8 cellular contexts compared by ENCODE assay signal in the genomic region with DNA sequence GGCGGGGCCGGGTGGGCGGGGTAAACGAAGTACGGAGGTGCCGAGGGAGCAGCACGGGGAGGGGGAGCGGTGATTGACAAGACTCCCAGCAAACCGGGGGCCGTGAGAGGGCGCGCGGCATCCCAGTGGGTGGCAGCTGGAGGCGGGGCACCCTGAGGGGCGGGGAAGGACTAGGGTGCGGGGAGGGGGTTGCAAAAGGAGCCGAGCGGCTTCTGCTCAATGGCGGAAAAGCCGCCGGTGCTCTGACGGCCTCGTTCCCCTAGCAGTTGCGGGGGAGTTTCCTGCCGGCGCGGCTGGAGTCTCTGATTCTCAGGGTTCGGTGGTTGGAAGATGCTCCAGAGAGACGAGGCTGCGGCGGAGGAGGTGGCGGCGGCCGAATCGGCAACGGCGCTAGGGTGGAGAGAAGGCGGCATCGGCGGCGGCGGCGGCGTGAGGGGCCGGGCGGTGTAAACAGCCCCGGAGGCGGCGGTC. TPM values are rescaled to one million over a fixed set of nuclear protein-coding genes. Genes with fewer than 3 reads are reported as not detected.
DNase-seq lines count a peak whose midpoint lies in the region; ATAC-seq and TF ChIP-seq lines count a peak whose summit lies in the region.

PPM1B (plus strand) TSS at position 192 of the 471 bp plus-strand sequence. CDS start 32,325 bp downstream, outside the sequence.

- under 1% methylated on average over 49 of the region's 49 CpGs for WGBS in HUES64
- 0% methylated on average over 5 to 49 of the region's 49 CpGs for WGBS in endodermal cell (ENCODE audit: insufficient coverage in 1 of 2, insufficient read length in 1 of 2), 2 experiments

- CTCF ChIA-PET in activated CD8-positive, alpha-beta memory T cell treated with anti-CD3 and anti-CD28 coated beads for 36 hours (lab: Charles Lee) = interaction anchor here (0.6 to 1.4 kb wide), 2 partner anchors 82 to 124 kb away, joined by 3 read pairs; no protein-coding TSS in a partner anchor

- POLR2A ChIA-PET in activated CD8-positive, alpha-beta memory T cell treated with anti-CD3 and anti-CD28 coated beads for 36 hours (lab: Charles Lee) = interaction anchor here (0.6 to 2.9 kb wide), 4 partner anchors 43 to 193 kb away, joined by 3 to 12 read pairs (median 6); partner anchors contain the start of genes CAMKMT and PREPL

- H3K27ac ChIP-seq in BLaER1 = peak within 1 kb of the TSS; percentile 89
- peak within 1 kb of the TSS; percentile 96 for H3K27ac ChIP-seq in HUES64 (ENCODE audit: low read depth, low read length)
- peak within 1 kb of the TSS; percentile 92 for H3K27ac ChIP-seq in endodermal cell (ENCODE audit: low read depth, low read length)

- H3K4me1 ChIP-seq in BLaER1 (peaks cover 24% of the 10 kb centered on the region), HUES64 (ENCODE audit: insufficient read depth, low read length) (peaks cover 9% of the 10 kb centered on the region), endodermal cell (ENCODE audit: control insufficient read depth, insufficient read depth, low read length) (no peaks in the 10 kb centered on the region)

- no peak for TF ChIP-seq CTCF in endodermal cell (conservative IDR thresholded peaks at IDR 0.05)

- peaks cover 27% of the 10 kb centered on the region for H3K9me3 ChIP-seq in BLaER1
- peaks cover 10% of the 10 kb centered on the region; the same call in 1 of the 2 replicates for H3K9me3 ChIP-seq in HUES64 (ENCODE audit: insufficient read depth, low read depth, low read length)
- no peaks in the 10 kb centered on the region for H3K9me3 ChIP-seq in endodermal cell (ENCODE audit: control insufficient read depth, low read length)

- H3K27me3 ChIP-seq in BLaER1 (no peaks in the 10 kb centered on the region), HUES64 (ENCODE audit: insufficient read depth, low read length) (no peaks in the 10 kb centered on the region), endodermal cell (ENCODE audit: control insufficient read depth, insufficient read depth, low read length, poor library complexity, severe bottlenecking) (no peaks in the 10 kb centered on the region)

- H3K27ac Mint-ChIP-seq in endodermal cell = peak within 1 kb of the TSS; percentile 100
- H3K27ac Mint-ChIP-seq in natural killer cell treated with Interleukin-12 subunit alpha and Interleukin-12 subunit beta and Interleukin-15 and Interleukin-18, amount 100 ng/mL, for 72 hours = peak within 1 kb of the TSS; percentile 89 to 92

- H3K36me3 ChIP-seq in BLaER1 (peaks cover 7% of the 10 kb centered on the region; the same call in 1 of the 2 replicates), HUES64 (ENCODE audit: insufficient read depth, low read length) (no peaks in the 10 kb centered on the region), endodermal cell (ENCODE audit: control insufficient read depth, insufficient read depth, low read length) (no peaks in the 10 kb centered on the region)

- H4K20me1 ChIP-seq in BLaER1 = peaks cover 49% of the 10 kb centered on the region

- DNase-seq in endodermal cell = no peak
- DNase-seq in natural killer cell treated with Interleukin-12 subunit alpha and Interleukin-12 subunit beta and Interleukin-15 and Interleukin-18, amount 100 ng/mL, for 72 hours (ENCODE audit: low spot score) = peak; percentile 100
- peak; percentile 99 for DNase-seq in stimulated activated naive CD8-positive, alpha-beta T cell treated with anti-CD3 and anti-CD28 coated beads, Interleukin-15, Interleukin-2, amounts not matched to agents 100 U/mL and 50 U/mL, for 24 hours
- DNase-seq in NCI-H146 treated with DMSO at 0.1 percent for 48 hours (lab: John Stamatoyannopoulos, UW; ENCODE audit: unreplicated experiment) = no peak

- H3K4me2 ChIP-seq in BLaER1 = peak within 1 kb of the TSS; percentile 89

- H3K9ac ChIP-seq in BLaER1 = peak within 1 kb of the TSS; percentile 95
- peak within 1 kb of the TSS; percentile 88 for H3K9ac ChIP-seq in HUES64 (ENCODE audit: low read depth, low read length)
- H3K9ac ChIP-seq in endodermal cell (ENCODE audit: extremely low read depth, low read length, poor library complexity, severe bottlenecking) = peak within 1 kb of the TSS; percentile 78

- H3K4me3 ChIP-seq in BLaER1 = peak within 1 kb of the TSS; percentile 92
- H3K4me3 ChIP-seq in HUES64 (ENCODE audit: low read length) = peak within 1 kb of the TSS; percentile 95
- peak within 1 kb of the TSS; percentile 98 for H3K4me3 ChIP-seq in endodermal cell (ENCODE audit: low read length)

- H3K36me3 Mint-ChIP-seq in endodermal cell (ENCODE audit: low read depth) = peaks cover 2% of the 10 kb centered on the region
- peaks cover 12% of the 10 kb centered on the region for H3K36me3 Mint-ChIP-seq in natural killer cell treated with Interleukin-12 subunit alpha and Interleukin-12 subunit beta and Interleukin-15 and Interleukin-18, amount 100 ng/mL, for 72 hours

- H3K4me3 Mint-ChIP-seq in endodermal cell = peak within 1 kb of the TSS; percentile 87
- H3K4me3 Mint-ChIP-seq in natural killer cell treated with Interleukin-12 subunit alpha and Interleukin-12 subunit beta and Interleukin-15 and Interleukin-18, amount 100 ng/mL, for 72 hours = peak within 1 kb of the TSS; percentile 98

- H3K4me1 Mint-ChIP-seq in endodermal cell = peaks cover 16% of the 10 kb centered on the region
- peaks cover 25 to 42% of the 10 kb centered on the region in 2 donors for H3K4me1 Mint-ChIP-seq in natural killer cell treated with Interleukin-12 subunit alpha and Interleukin-12 subunit beta and Interleukin-15 and Interleukin-18, amount 100 ng/mL, for 72 hours (ENCODE audit: low read depth in 2 of 2)

- H3K27me3 Mint-ChIP-seq in endodermal cell (ENCODE audit: insufficient read depth) = no peaks in the 10 kb centered on the region
- no peaks in the 10 kb centered on the region for H3K27me3 Mint-ChIP-seq in natural killer cell treated with Interleukin-12 subunit alpha and Interleukin-12 subunit beta and Interleukin-15 and Interleukin-18, amount 100 ng/mL, for 72 hours

- ATAC-seq in GM21381 (IDR thresholded peaks at IDR 0.05; ENCODE audit: unreplicated experiment) = peak; percentile 72
- peak; percentile 89 to 91 for ATAC-seq in natural killer cell treated with Interleukin-12 subunit alpha and Interleukin-12 subunit beta and Interleukin-15 and Interleukin-18, amount 100 ng/mL, for 72 hours
- peak; percentile 83 for ATAC-seq in stimulated activated naive CD8-positive, alpha-beta T cell treated with anti-CD3 and anti-CD28 coated beads, Interleukin-15, Interleukin-2, amounts not matched to agents 100 U/mL and 50 U/mL, for 24 hours

- H3K9me3 Mint-ChIP-seq in endodermal cell = peaks cover 12% of the 10 kb centered on the region
- no peaks in the 10 kb centered on the region for H3K9me3 Mint-ChIP-seq in natural killer cell treated with Interleukin-12 subunit alpha and Interleukin-12 subunit beta and Interleukin-15 and Interleukin-18, amount 100 ng/mL, for 72 hours

RNA-seq across cellular contexts. Expression of gene PPM1B, which starts in this region (rescaled TPM):
- 68.0 TPM for polyA plus RNA-seq in HUES64 (2013, experiment 1 of 2)
- polyA plus RNA-seq in HUES64 (2013, experiment 2 of 2) = 63.3 TPM
- 10 to 100 TPM; 40.2 to 41.9 TPM for total RNA-seq in activated CD8-positive, alpha-beta memory T cell treated with anti-CD3 and anti-CD28 coated beads for 36 hours
- total RNA-seq in endodermal cell = 10 to 100 TPM; 54.9 to 70.5 TPM
- polyA plus RNA-seq in endodermal cell (2013, experiment 1 of 2) = 43.9 TPM
- polyA plus RNA-seq in endodermal cell (2013, experiment 2 of 2) = 39.6 TPM
- total RNA-seq in natural killer cell treated with Interleukin-12 subunit alpha and Interleukin-12 subunit beta and Interleukin-15 and Interleukin-18, amount 100 ng/mL, for 72 hours = 10 to 100 TPM; 44.8 to 75.5 TPM

Comparison
In these comparisons a context has a peak if more than half of its experiments do, and no peak if none do; other contexts are left out.
1. DNase-seq: peak in natural killer cell treated with Interleukin-12 subunit alpha and Interleukin-12 subunit beta and Interleukin-15 and Interleukin-18, amount 100 ng/mL, for 72 hours (single experiment) and stimulated activated naive CD8-positive, alpha-beta T cell treated with anti-CD3 and anti-CD28 coated beads, Interleukin-15, Interleukin-2, amounts not matched to agents 100 U/mL and 50 U/mL, for 24 hours (single experiment); none in endodermal cell (single experiment) and NCI-H146 treated with DMSO at 0.1 percent for 48 hours (single experiment).
2. Peak in every context shown above with its lines, with median percentiles within 50 percentile points of each other: H3K27ac ChIP-seq, H3K4me3 ChIP-seq, H3K9ac ChIP-seq and ATAC-seq.